1 cellular context compared by ENCODE assay signal in genomic region chr5:5156461-5157082, GRCh38.
A peak's percentile ranks its signal among the peaks of the same experiment; 100 is the strongest.
TF ChIP-seq lines count a peak whose summit lies in the region.

No MANE protein-coding gene starts in this region.

TF ChIP-seq in HEK293, 187 proteins besides CTCF, POLR2A, EP300 and RAD21 (continued from another document):
- TF ChIP-seq GLIS1 (tag by site-specific recombination; IDR thresholded peaks at IDR 0.05), result peak; percentile 75
- no peak for TF ChIP-seq ZNF16 (tag by site-specific recombination; IDR thresholded peaks at IDR 0.05; ENCODE audit: low read depth)
- no peak for TF ChIP-seq RBAK (tag by site-specific recombination; IDR thresholded peaks at IDR 0.05)
- 0 out of 2 replicates have a peak, but pooled peaks have one; percentile 21 for TF ChIP-seq ZBTB48 (tag by site-specific recombination; IDR thresholded peaks at IDR 0.05)
- no peak for TF ChIP-seq ZNF335 (tag by site-specific recombination; conservative IDR thresholded peaks at IDR 0.05)
- no peak for TF ChIP-seq ZNF302 (tag by site-specific recombination; IDR thresholded peaks at IDR 0.05; ENCODE audit: low read depth)
- TF ChIP-seq BCL11A (tag by site-specific recombination; IDR thresholded peaks at IDR 0.05; ENCODE audit: low read depth), result no peak
